ENCODE assay signal across 20 cellular contexts in the genomic region with DNA sequence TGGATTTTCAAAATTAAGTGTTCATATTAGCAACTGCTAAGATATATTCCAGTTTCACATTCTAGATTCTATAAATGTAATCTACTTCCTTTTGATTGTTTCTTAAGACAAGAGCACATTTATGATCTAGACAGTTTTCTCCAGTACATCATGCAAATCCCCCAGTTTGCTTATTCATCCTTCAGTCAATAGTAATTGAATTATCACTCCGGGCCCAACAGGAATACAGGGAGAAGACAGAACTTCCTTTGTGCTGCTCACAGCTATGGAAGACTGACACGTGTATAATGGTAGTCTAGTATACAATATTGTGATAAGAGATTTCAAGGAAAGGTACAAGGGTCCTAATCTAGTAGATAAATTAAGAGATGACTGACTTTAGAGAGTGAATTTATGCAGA.
"Had no signal": no experiment of that assay in that cellular context is flagged by ENCODE, and none has a peak within 500 bp of the region (broad histone marks: within the 10 kb centered on the region; RNA-seq: fewer than 3 reads in every experiment).

No MANE protein-coding gene starts in this region.

- DNase-seq: erythroblast; foreskin keratinocyte; head of caudate nucleus; kidney; left cardiac atrium; left ventricle myocardium inferior; lower lobe of right lung; nucleus accumbens; ovary; stimulated activated CD4-positive, alpha-beta T cell treated with anti-CD3 and anti-CD28 coated beads, Interleukin-12 subunit alpha, Interleukin-12 subunit beta, amount 100 ng/mL, for 4 hours; stimulated activated naive CD4-positive, alpha-beta T cell; stomach; trophoblast cell had no signal

- H3K36me3 Mint-ChIP-seq: memory B cell; mesothelial cell of epicardium; natural killer cell treated with Interleukin-12 subunit alpha and Interleukin-12 subunit beta and Interleukin-15 and Interleukin-18, amount 100 ng/mL, for 72 hours; neural progenitor cell had no signal

- H3K27me3 Mint-ChIP-seq: dendritic cell treated with granulocyte-macrophage colony-stimulating factor and Interleukin-4, amounts not matched to agents 40 ng/mL and 50 ng/mL, for 4 days; memory B cell; natural killer cell treated with Interleukin-12 subunit alpha and Interleukin-12 subunit beta and Interleukin-15 and Interleukin-18, amount 100 ng/mL, for 72 hours had no signal

- FAIRE-seq: endothelial cell of umbilical vein, kidney, small intestine had no signal

- ATAC-seq: foreskin keratinocyte; lower lobe of right lung; natural killer cell treated with Interleukin-12 subunit alpha and Interleukin-12 subunit beta and Interleukin-15 and Interleukin-18, amount 100 ng/mL, for 72 hours had no signal

- H3K27ac Mint-ChIP-seq: memory B cell; mesothelial cell of epicardium; natural killer cell treated with Interleukin-12 subunit alpha and Interleukin-12 subunit beta and Interleukin-15 and Interleukin-18, amount 100 ng/mL, for 72 hours; neural progenitor cell had no signal

- H3K9me3 Mint-ChIP-seq: dendritic cell treated with granulocyte-macrophage colony-stimulating factor and Interleukin-4, amounts not matched to agents 40 ng/mL and 50 ng/mL, for 4 days; memory B cell; mesothelial cell of epicardium; natural killer cell treated with Interleukin-12 subunit alpha and Interleukin-12 subunit beta and Interleukin-15 and Interleukin-18, amount 100 ng/mL, for 72 hours; neural progenitor cell had no signal

- H3K4me3 Mint-ChIP-seq: dendritic cell treated with granulocyte-macrophage colony-stimulating factor and Interleukin-4, amounts not matched to agents 40 ng/mL and 50 ng/mL, for 4 days; memory B cell; mesothelial cell of epicardium; natural killer cell treated with Interleukin-12 subunit alpha and Interleukin-12 subunit beta and Interleukin-15 and Interleukin-18, amount 100 ng/mL, for 72 hours; neural progenitor cell had no signal

- H3K4me1 Mint-ChIP-seq: memory B cell had no signal
